ENCODE assay signal across 34 cellular contexts in the genomic region with DNA sequence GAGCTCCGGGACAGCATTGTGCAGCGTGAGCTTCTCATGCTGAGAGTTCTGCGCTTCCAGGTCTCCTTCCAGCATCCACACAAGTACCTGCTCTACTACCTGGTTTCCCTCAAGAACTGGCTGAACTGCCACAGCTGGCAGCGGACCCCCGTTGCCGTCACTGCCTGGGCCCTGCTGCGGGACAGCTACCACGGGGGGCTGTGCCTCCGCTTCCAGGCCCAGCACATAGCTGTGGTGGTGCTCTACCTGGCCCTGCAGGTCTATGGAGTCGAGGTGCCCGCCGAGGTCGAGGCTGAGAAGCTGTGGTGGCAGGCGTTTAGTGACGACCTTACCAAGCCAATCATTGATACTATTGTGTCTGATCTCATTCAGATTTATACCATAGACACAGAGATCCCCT.
"Had no signal": no experiment of that assay in that cellular context is flagged by ENCODE, and none has a peak within 500 bp of the region (broad histone marks: within the 10 kb centered on the region; RNA-seq: fewer than 3 reads in every experiment).

No MANE protein-coding gene starts in this region.

- H3K4me3 ChIP-seq: MG63 had no signal

- H3K27me3 ChIP-seq: MG63 had no signal

- H3K9ac ChIP-seq: KMS-11 had no signal

- DNase-seq: Karpas-422, Kasumi-1, KG1, MG63, MM.1S, MV-4-11, NCI-H1048, NCI-H1092, NCI-H1092 treated with DMSO at 0.1 percent for 48 hours, NCI-H1105, NCI-H1105 treated with DMSO at 0.1 percent for 48 hours, NCI-H1417, NCI-H1417 treated with DMSO at 0.1 percent for 48 hours, NCI-H1436, NCI-H1436 treated with DMSO at 0.1 percent for 48 hours, NCI-H146, NCI-H1694, NCI-H1694 treated with DMSO at 0.1 percent for 48 hours, NCI-H187, NCI-H187 treated with DMSO at 0.1 percent for 48 hours, NCI-H1930, NCI-H2029, NCI-H2029 treated with DMSO at 0.1 percent for 48 hours, NCI-H2081, NCI-H2081 treated with DMSO at 0.1 percent for 48 hours, NCI-H2107, NCI-H2171, NCI-H2171 treated with DMSO at 0.1 percent for 48 hours, NCI-H2227 treated with DMSO at 0.1 percent for 48 hours, NCI-H226, NCI-H345, NCI-H446, NCI-H446 treated with DMSO at 0.1 percent for 48 hours had no signal

- H3K27ac ChIP-seq: KMS-11 had no signal

- H3K4me2 ChIP-seq: KMS-11 had no signal

- H3K36me3 ChIP-seq: MG63 had no signal
